In the genomic region with DNA sequence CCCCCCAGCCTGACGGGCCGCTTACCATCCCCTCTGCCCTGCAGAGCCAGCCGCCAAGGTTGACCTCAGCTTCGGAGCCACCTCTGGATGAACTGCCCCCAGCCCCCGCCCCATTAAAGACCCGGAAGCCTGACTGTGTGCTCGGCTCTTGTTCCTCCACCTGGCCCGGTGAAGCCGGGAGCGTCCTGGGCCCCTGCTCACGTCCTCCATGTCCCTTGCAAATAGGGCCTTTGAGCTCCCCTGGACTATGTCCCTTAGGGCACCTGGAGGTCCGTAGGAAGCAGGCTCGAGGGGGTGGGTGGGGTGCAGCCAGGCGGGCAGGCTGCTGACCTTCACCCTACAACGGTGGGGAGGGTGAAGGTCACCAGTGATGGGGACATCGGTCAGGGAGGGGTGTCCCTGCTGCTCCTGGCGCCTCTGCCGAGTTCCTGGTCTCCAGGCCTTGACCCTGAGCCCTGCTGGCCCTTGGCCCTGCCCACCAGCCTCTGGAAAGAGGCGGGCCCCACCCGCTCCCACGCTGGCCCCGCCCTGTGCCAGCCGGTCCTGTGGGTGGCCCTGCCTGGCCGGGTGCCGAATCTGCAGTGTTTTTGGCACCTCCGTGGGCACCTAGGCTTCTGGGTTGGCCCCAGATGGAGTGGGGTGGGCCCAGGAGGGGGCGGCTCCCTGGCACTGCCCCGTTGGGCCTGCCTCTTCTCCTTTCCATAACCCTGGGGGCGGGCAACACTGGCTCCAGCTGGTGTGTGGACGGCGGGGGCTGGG, we compare ENCODE assay signal across 1 cellular context.
TF ChIP-seq lines count a peak whose summit lies in the region.

No MANE protein-coding gene starts in this region.

TF ChIP-seq in HEK293, 187 proteins besides CTCF, POLR2A, EP300 and RAD21 (continued from another document and continues in another):
- TF ChIP-seq, protein P1, sequence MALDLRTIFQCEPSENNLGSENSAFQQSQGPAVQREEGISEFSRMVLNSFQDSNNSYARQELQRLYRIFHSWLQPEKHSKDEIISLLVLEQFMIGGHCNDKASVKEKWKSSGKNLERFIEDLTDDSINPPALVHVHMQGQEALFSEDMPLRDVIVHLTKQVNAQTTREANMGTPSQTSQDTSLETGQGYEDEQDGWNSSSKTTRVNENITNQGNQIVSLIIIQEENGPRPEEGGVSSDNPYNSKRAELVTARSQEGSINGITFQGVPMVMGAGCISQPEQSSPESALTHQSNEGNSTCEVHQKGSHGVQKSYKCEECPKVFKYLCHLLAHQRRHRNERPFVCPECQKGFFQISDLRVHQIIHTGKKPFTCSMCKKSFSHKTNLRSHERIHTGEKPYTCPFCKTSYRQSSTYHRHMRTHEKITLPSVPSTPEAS (tag by site-specific recombination; IDR thresholded peaks at IDR 0.05): no peak
- TF ChIP-seq YY2 (tag by site-specific recombination; IDR thresholded peaks at IDR 0.05) (no peak), ZBTB21 (tag by site-specific recombination; IDR thresholded peaks at IDR 0.05) (no peak), ZNF19 (tag by site-specific recombination; IDR thresholded peaks at IDR 0.05; ENCODE audit: low read depth) (no peak), ZXDB (tag by site-specific recombination; IDR thresholded peaks at IDR 0.05) (peak; percentile 13; the same call in 1 of the 2 replicates), ZNF747 (tag by site-specific recombination; IDR thresholded peaks at IDR 0.05) (no peak), KLF10 (tag by site-specific recombination; IDR thresholded peaks at IDR 0.05) (no peak), ZBTB1 (tag by site-specific recombination; IDR thresholded peaks at IDR 0.05) (no peak), ZNF341 (tag by site-specific recombination; IDR thresholded peaks at IDR 0.05; ENCODE audit: low read depth) (no peak), BCL11A (tag by site-specific recombination; IDR thresholded peaks at IDR 0.05; ENCODE audit: low read depth) (no peak), ZFP3 (tag by site-specific recombination; IDR thresholded peaks at IDR 0.05; ENCODE audit: low read depth) (no peak), EGR2 (tag by site-specific recombination; IDR thresholded peaks at IDR 0.05; ENCODE audit: low read depth) (peak; percentile 70), ZNF561 (tag by site-specific recombination; IDR thresholded peaks at IDR 0.05; ENCODE audit: borderline replicate concordance) (peak; percentile 4; the same call in 1 of the 2 replicates), ZNF214 (tag by site-specific recombination; IDR thresholded peaks at IDR 0.05; ENCODE audit: borderline replicate concordance) (no peak), ZNF664 (tag by site-specific recombination; IDR thresholded peaks at IDR 0.05) (no peak), ZNF777 (tag by site-specific recombination; IDR thresholded peaks at IDR 0.05; ENCODE audit: borderline replicate concordance) (no peak), ZNF132 (tag by site-specific recombination; IDR thresholded peaks at IDR 0.05; ENCODE audit: borderline replicate concordance) (no peak), GLI2 (tag by site-specific recombination; IDR thresholded peaks at IDR 0.05; ENCODE audit: borderline replicate concordance, low read depth) (no peak), ZNF394 (tag by site-specific recombination; IDR thresholded peaks at IDR 0.05; ENCODE audit: borderline replicate concordance) (no peak), OVOL3 (tag by site-specific recombination; IDR thresholded peaks at IDR 0.05) (no peak), OSR2 (tag by site-specific recombination; IDR thresholded peaks at IDR 0.05) (0 out of 2 replicates have a peak, but pooled peaks have one; percentile 2), KLF7 (tag by site-specific recombination; IDR thresholded peaks at IDR 0.05; ENCODE audit: borderline replicate concordance) (no peak), YY1 (tag by site-specific recombination; IDR thresholded peaks at IDR 0.05) (no peak), TRIM28 (IDR thresholded peaks at IDR 0.05; ENCODE audit: borderline replicate concordance, low read length) (no peak), ZNF169 (tag by site-specific recombination; IDR thresholded peaks at IDR 0.05) (no peak), SP2 (tag by site-specific recombination; IDR thresholded peaks at IDR 0.05) (peak; percentile 63), BCL11B (tag by site-specific recombination; IDR thresholded peaks at IDR 0.05; ENCODE audit: low read depth) (no peak)
- TF ChIP-seq, protein P2, sequence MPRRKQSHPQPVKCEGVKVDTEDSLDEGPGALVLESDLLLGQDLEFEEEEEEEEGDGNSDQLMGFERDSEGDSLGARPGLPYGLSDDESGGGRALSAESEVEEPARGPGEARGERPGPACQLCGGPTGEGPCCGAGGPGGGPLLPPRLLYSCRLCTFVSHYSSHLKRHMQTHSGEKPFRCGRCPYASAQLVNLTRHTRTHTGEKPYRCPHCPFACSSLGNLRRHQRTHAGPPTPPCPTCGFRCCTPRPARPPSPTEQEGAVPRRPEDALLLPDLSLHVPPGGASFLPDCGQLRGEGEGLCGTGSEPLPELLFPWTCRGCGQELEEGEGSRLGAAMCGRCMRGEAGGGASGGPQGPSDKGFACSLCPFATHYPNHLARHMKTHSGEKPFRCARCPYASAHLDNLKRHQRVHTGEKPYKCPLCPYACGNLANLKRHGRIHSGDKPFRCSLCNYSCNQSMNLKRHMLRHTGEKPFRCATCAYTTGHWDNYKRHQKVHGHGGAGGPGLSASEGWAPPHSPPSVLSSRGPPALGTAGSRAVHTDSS (tag by site-specific recombination; IDR thresholded peaks at IDR 0.05): no peak
- TF ChIP-seq, protein P3, sequence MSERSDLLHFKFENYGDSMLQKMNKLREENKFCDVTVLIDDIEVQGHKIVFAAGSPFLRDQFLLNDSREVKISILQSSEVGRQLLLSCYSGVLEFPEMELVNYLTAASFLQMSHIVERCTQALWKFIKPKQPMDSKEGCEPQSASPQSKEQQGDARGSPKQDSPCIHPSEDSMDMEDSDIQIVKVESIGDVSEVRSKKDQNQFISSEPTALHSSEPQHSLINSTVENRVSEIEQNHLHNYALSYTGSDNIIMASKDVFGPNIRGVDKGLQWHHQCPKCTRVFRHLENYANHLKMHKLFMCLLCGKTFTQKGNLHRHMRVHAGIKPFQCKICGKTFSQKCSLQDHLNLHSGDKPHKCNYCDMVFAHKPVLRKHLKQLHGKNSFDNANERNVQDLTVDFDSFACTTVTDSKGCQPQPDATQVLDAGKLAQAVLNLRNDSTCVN (tag by site-specific recombination; optimal IDR thresholded peaks at IDR 0.05): no peak
- TF ChIP-seq, protein P4, sequence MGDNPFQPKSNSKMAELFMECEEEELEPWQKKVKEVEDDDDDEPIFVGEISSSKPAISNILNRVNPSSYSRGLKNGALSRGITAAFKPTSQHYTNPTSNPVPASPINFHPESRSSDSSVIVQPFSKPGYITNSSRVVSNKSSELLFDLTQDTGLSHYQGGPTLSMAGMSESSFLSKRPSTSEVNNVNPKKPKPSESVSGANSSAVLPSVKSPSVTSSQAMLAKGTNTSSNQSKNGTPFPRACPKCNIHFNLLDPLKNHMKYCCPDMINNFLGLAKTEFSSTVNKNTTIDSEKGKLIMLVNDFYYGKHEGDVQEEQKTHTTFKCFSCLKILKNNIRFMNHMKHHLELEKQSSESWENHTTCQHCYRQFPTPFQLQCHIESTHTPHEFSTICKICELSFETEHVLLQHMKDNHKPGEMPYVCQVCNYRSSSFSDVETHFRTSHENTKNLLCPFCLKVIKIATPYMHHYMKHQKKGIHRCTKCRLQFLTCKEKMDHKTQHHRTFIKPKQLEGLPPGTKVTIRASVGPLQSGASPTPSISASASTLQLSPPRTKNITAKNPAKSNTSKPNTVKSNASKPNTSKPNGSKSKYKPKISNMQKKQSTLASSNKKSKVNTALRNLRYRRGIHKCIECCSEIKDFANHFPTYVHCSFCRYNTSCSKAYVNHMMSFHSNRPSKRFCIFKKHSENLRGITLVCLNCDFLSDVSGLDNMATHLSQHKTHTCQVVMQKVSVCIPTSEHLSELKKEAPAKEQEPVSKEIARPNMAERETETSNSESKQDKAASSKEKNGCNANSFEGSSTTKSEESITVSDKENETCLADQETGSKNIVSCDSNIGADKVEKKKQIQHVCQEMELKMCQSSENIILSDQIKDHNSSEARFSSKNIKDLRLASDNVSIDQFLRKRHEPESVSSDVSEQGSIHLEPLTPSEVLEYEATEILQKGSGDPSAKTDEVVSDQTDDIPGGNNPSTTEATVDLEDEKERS (tag by site-specific recombination; IDR thresholded peaks at IDR 0.05): no peak
- TF ChIP-seq, protein P5, sequence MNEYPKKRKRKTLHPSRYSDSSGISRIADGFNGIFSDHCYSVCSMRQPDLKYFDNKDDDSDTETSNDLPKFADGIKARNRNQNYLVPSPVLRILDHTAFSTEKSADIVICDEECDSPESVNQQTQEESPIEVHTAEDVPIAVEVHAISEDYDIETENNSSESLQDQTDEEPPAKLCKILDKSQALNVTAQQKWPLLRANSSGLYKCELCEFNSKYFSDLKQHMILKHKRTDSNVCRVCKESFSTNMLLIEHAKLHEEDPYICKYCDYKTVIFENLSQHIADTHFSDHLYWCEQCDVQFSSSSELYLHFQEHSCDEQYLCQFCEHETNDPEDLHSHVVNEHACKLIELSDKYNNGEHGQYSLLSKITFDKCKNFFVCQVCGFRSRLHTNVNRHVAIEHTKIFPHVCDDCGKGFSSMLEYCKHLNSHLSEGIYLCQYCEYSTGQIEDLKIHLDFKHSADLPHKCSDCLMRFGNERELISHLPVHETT (tag by site-specific recombination; IDR thresholded peaks at IDR 0.05): no peak
- TF ChIP-seq, protein P6, sequence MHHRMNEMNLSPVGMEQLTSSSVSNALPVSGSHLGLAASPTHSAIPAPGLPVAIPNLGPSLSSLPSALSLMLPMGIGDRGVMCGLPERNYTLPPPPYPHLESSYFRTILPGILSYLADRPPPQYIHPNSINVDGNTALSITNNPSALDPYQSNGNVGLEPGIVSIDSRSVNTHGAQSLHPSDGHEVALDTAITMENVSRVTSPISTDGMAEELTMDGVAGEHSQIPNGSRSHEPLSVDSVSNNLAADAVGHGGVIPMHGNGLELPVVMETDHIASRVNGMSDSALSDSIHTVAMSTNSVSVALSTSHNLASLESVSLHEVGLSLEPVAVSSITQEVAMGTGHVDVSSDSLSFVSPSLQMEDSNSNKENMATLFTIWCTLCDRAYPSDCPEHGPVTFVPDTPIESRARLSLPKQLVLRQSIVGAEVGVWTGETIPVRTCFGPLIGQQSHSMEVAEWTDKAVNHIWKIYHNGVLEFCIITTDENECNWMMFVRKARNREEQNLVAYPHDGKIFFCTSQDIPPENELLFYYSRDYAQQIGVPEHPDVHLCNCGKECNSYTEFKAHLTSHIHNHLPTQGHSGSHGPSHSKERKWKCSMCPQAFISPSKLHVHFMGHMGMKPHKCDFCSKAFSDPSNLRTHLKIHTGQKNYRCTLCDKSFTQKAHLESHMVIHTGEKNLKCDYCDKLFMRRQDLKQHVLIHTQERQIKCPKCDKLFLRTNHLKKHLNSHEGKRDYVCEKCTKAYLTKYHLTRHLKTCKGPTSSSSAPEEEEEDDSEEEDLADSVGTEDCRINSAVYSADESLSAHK (tag by site-specific recombination; IDR thresholded peaks at IDR 0.05): no peak
- TF ChIP-seq, protein P7, sequence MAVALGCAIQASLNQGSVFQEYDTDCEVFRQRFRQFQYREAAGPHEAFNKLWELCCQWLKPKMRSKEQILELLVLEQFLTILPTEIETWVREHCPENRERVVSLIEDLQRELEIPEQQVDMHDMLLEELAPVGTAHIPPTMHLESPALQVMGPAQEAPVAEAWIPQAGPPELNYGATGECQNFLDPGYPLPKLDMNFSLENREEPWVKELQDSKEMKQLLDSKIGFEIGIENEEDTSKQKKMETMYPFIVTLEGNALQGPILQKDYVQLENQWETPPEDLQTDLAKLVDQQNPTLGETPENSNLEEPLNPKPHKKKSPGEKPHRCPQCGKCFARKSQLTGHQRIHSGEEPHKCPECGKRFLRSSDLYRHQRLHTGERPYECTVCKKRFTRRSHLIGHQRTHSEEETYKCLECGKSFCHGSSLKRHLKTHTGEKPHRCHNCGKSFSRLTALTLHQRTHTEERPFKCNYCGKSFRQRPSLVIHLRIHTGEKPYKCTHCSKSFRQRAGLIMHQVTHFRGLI (tag by site-specific recombination; IDR thresholded peaks at IDR 0.05): no peak
- TF ChIP-seq, protein P8, sequence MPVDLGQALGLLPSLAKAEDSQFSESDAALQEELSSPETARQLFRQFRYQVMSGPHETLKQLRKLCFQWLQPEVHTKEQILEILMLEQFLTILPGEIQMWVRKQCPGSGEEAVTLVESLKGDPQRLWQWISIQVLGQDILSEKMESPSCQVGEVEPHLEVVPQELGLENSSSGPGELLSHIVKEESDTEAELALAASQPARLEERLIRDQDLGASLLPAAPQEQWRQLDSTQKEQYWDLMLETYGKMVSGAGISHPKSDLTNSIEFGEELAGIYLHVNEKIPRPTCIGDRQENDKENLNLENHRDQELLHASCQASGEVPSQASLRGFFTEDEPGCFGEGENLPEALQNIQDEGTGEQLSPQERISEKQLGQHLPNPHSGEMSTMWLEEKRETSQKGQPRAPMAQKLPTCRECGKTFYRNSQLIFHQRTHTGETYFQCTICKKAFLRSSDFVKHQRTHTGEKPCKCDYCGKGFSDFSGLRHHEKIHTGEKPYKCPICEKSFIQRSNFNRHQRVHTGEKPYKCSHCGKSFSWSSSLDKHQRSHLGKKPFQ (tag by site-specific recombination; IDR thresholded peaks at IDR 0.05): no peak
- TF ChIP-seq, protein P9, sequence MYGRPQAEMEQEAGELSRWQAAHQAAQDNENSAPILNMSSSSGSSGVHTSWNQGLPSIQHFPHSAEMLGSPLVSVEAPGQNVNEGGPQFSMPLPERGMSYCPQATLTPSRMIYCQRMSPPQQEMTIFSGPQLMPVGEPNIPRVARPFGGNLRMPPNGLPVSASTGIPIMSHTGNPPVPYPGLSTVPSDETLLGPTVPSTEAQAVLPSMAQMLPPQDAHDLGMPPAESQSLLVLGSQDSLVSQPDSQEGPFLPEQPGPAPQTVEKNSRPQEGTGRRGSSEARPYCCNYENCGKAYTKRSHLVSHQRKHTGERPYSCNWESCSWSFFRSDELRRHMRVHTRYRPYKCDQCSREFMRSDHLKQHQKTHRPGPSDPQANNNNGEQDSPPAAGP (tag by site-specific recombination; IDR thresholded peaks at IDR 0.05): no peak
- TF ChIP-seq, protein P10, sequence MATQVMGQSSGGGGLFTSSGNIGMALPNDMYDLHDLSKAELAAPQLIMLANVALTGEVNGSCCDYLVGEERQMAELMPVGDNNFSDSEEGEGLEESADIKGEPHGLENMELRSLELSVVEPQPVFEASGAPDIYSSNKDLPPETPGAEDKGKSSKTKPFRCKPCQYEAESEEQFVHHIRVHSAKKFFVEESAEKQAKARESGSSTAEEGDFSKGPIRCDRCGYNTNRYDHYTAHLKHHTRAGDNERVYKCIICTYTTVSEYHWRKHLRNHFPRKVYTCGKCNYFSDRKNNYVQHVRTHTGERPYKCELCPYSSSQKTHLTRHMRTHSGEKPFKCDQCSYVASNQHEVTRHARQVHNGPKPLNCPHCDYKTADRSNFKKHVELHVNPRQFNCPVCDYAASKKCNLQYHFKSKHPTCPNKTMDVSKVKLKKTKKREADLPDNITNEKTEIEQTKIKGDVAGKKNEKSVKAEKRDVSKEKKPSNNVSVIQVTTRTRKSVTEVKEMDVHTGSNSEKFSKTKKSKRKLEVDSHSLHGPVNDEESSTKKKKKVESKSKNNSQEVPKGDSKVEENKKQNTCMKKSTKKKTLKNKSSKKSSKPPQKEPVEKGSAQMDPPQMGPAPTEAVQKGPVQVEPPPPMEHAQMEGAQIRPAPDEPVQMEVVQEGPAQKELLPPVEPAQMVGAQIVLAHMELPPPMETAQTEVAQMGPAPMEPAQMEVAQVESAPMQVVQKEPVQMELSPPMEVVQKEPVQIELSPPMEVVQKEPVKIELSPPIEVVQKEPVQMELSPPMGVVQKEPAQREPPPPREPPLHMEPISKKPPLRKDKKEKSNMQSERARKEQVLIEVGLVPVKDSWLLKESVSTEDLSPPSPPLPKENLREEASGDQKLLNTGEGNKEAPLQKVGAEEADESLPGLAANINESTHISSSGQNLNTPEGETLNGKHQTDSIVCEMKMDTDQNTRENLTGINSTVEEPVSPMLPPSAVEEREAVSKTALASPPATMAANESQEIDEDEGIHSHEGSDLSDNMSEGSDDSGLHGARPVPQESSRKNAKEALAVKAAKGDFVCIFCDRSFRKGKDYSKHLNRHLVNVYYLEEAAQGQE (tag by site-specific recombination; IDR thresholded peaks at IDR 0.05): 0 out of 2 replicates have a peak, but pooled peaks have one; percentile 1
